In genomic region chr2:178732913-178733312, GRCh38 we compare ENCODE assay signal across 26 cellular contexts.
"Had no signal": no experiment of that assay in that cellular context is flagged by ENCODE, and none has a peak within 500 bp of the region (broad histone marks: within the 10 kb centered on the region; RNA-seq: fewer than 3 reads in every experiment).

No MANE protein-coding gene starts in this region.

- H3K27ac ChIP-seq: ascending aorta, body of pancreas, PC-9, SK-N-MC, VCaP had no signal

- DNase-seq: activated CD4-positive, alpha-beta memory T cell treated with anti-CD3 and anti-CD28 coated beads for 36 hours; activated CD4-positive, alpha-beta T cell treated with anti-CD3 and anti-CD28 coated beads, Interleukin-2, amount 10 ng/mL, durations not matched to agents 7 days and 5 days; activated CD4-positive, CD25-positive, alpha-beta regulatory T cell; activated CD8-positive, alpha-beta memory T cell treated with anti-CD3 and anti-CD28 coated beads for 24 hours; activated effector memory CD4-positive, alpha-beta T cell treated with anti-CD3 and anti-CD28 coated beads, Interleukin-2, amount 50 U/mL, for 16 hours; activated naive CD4-positive, alpha-beta T cell treated with Interleukin-2 at 50 U/mL for 16 hours; activated naive CD8-positive, alpha-beta T cell treated with anti-CD3 and anti-CD28 coated beads, Interleukin-2, amount 50 U/mL, for 24 hours; activated T-cell treated with anti-CD3 and anti-CD28 coated beads, Interleukin-2, amount 50 U/mL, for 4 hours; amniotic stem cell; body of pancreas; MM.1S; NCI-H1092 treated with DMSO at 0.1 percent for 48 hours; NCI-H1436; NCI-H1694 treated with DMSO at 0.1 percent for 48 hours; NCI-H2081; NCI-H446; NCI-H524; PC-9; T-cell; T-helper 2 cell; T1000 had no signal

- H3K4me3 ChIP-seq: ascending aorta, body of pancreas, PC-9, SK-N-MC had no signal

- H3K9me3 ChIP-seq: ascending aorta, body of pancreas had no signal

- ATAC-seq: activated naive CD4-positive, alpha-beta T cell treated with anti-CD3 and anti-CD28 coated beads, Interleukin-2, amount 50 U/mL, for 72 hours; activated naive CD8-positive, alpha-beta T cell treated with anti-CD3 and anti-CD28 coated beads, Interleukin-2, amount 50 U/mL, for 24 hours; activated T-cell treated with anti-CD3 and anti-CD28 coated beads, Interleukin-2, amount 50 U/mL, for 4 hours; body of pancreas; T-cell had no signal

- H3K4me2 ChIP-seq: PC-9 had no signal

- H3K27me3 ChIP-seq: ascending aorta, body of pancreas had no signal

- H3K36me3 ChIP-seq: ascending aorta had no signal

- H2AFZ ChIP-seq: PC-9 had no signal

- FAIRE-seq: bronchial epithelial cell had no signal

- H3K4me1 ChIP-seq: ascending aorta had no signal
